In the genomic region with DNA sequence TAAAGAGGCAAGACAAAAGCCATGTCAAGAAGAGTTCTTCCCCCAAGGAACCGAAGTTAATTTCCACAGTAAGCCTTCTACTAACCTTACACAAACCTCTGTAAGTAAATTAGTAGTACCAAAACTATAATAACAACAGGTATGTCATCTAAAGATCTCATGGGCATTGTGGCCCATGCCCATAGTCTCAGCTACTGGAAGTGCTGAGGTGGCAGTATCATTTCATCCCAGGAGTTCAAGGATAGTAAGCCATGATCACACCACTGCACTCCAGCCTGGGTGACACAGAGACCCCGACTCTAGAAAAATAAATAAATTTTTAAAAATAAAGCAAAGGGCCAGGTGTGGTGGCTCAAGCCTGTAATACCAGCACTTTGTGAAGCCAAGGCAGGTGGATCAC, we compare ENCODE assay signal across 28 cellular contexts.
"Had no signal": no experiment of that assay in that cellular context is flagged by ENCODE, and none has a peak within 500 bp of the region (broad histone marks: within the 10 kb centered on the region; RNA-seq: fewer than 3 reads in every experiment).

No MANE protein-coding gene starts in this region.

- ATAC-seq: effector memory CD8-positive, alpha-beta T cell; esophagus mucosa; gastrocnemius medialis; heart right ventricle; left cardiac atrium; left lung; left ventricle myocardium superior; lower lobe of right lung; naive thymus-derived CD4-positive, alpha-beta T cell had no signal

- H3K27ac ChIP-seq: coronary artery, epithelial cell of prostate, esophagus squamous epithelium, gastrocnemius medialis, heart right ventricle, left lung, lower lobe of right lung had no signal

- H3K9me3 ChIP-seq: esophagus squamous epithelium, gastrocnemius medialis, heart right ventricle, left lung, lower lobe of right lung had no signal

- H3K4me3 ChIP-seq: coronary artery, esophagus squamous epithelium, gastrocnemius medialis, heart right ventricle, left lung, lower lobe of right lung had no signal

- DNase-seq: effector CD8-positive, alpha-beta T cell; effector memory CD8-positive, alpha-beta T cell; endodermal cell; erythroblast; esophagus squamous epithelium; foreskin fibroblast; foreskin melanocyte; gastrocnemius medialis; glutamatergic neuron; head of caudate nucleus; heart right ventricle; hippocampal formation; left cardiac atrium; left lung; left ventricle myocardium superior; lower lobe of right lung; mesendoderm; midbrain; naive thymus-derived CD4-positive, alpha-beta T cell had no signal

- H3K27me3 Mint-ChIP-seq: dendritic cell treated with granulocyte-macrophage colony-stimulating factor and Interleukin-4, amounts not matched to agents 40 ng/mL and 50 ng/mL, for 4 days; effector memory CD8-positive, alpha-beta T cell; memory B cell; naive thymus-derived CD4-positive, alpha-beta T cell had no signal

- H3K4me3 Mint-ChIP-seq: dendritic cell treated with granulocyte-macrophage colony-stimulating factor and Interleukin-4, amounts not matched to agents 40 ng/mL and 50 ng/mL, for 4 days; effector memory CD8-positive, alpha-beta T cell; endodermal cell; memory B cell; naive thymus-derived CD4-positive, alpha-beta T cell had no signal

- H3K27me3 ChIP-seq: esophagus squamous epithelium, gastrocnemius medialis, heart right ventricle, left lung had no signal

- FAIRE-seq: colon, endometrium, islet of Langerhans, keratinocyte had no signal

- H3K4me1 ChIP-seq: esophagus squamous epithelium, left lung, lower lobe of right lung had no signal

- H3K27ac Mint-ChIP-seq: dendritic cell treated with granulocyte-macrophage colony-stimulating factor and Interleukin-4, amounts not matched to agents 40 ng/mL and 50 ng/mL, for 4 days; effector memory CD8-positive, alpha-beta T cell; endodermal cell; memory B cell; naive thymus-derived CD4-positive, alpha-beta T cell had no signal

- H3K9me3 Mint-ChIP-seq: dendritic cell treated with granulocyte-macrophage colony-stimulating factor and Interleukin-4, amounts not matched to agents 40 ng/mL and 50 ng/mL, for 4 days; effector memory CD8-positive, alpha-beta T cell; endodermal cell; memory B cell; naive thymus-derived CD4-positive, alpha-beta T cell had no signal
